In the genomic region with DNA sequence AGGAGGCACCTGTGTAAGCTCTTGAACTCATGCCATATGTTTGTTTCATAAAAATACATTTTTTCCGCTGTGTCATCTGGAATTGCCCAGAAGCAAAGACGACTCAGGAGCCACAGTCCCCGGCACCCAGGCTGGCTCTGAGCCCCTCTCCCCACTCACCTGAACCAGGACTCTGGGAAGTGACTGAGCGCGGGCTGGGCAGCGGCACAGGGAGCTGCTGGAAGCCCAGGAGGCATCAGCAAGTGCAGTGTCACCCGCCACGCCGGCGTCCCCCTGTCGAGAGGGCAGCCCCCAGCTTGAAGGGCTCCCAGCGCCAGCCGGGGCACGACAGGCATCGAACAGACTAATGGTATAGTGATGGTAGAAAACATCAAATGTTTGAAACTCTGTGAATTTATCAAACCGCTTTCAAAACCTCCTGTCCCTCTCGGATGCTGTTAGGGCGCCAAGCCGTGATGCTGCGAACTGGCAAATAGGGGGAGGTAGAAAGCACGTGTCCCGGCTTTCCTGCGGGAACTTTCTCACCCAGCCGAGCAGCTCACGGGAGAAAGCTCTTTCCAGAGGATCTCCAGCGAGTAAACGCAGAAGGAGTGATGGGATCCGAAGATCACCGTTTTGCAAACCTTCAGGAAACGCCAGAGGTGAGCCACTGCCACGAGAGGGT, we compare ENCODE assay signal across 25 cellular contexts. TPM values are rescaled to one million over a fixed set of nuclear protein-coding genes. Genes with fewer than 3 reads are reported as not detected.
DNase-seq lines count a peak whose midpoint lies in the region; ATAC-seq and TF ChIP-seq lines count a peak whose summit lies in the region.
"Had no signal": no experiment of that assay in that cellular context is flagged by ENCODE, and none has a peak within 500 bp of the region (broad histone marks: within the 10 kb centered on the region; RNA-seq: fewer than 3 reads in every experiment).

No MANE protein-coding gene starts in this region.

- H3F3A ChIP-seq in PC-3 (ENCODE audit: low read length, unreplicated experiment): no peaks in the 10 kb centered on the region

- intact Hi-C loops in PC-3 (cut with micrococcal nuclease) (no loop called here), esophagus muscularis mucosa (cut with DNase I) (no loop called here)

- no peak for TF ChIP-seq POLR2A in esophagus muscularis mucosa (IDR thresholded peaks at IDR 0.05; ENCODE audit: low read depth)

- no peak for TF ChIP-seq EP300 in esophagus muscularis mucosa (IDR thresholded peaks at IDR 0.05)

- DNase-seq in ELF-1 (ENCODE audit: low read depth, low spot score) (peak; percentile 41), PC-3 (peak; percentile 45), esophagus muscularis mucosa (ENCODE audit: extremely low spot score) (no peak), retina (peak; percentile 31), NOMO-1 (lab: John Stamatoyannopoulos, UW; ENCODE audit: unreplicated experiment in 2 of 2) (no peak), NCI-H1436 (lab: John Stamatoyannopoulos, UW) (no peak)
- no peak for DNase-seq in stimulated activated CD4-positive, alpha-beta T cell treated with anti-CD3 and anti-CD28 coated beads, Interleukin-1b, Interleukin-23, amount 100 ng/mL, for 48 hours
- DNase-seq: activated B cell treated with CpG ODN at 0.5 μM for 24 hours; activated CD8-positive, alpha-beta T cell treated with anti-CD3 and anti-CD28 coated beads for 36 hours; activated gamma-delta T cell; activated T-cell treated with anti-CD3 and anti-CD28 coated beads for 4 hours; left ventricle myocardium inferior; NCI-H1092; NCI-H2029; nephron progenitor cell; NK-92 treated with Interleukin-12 subunit alpha and Interleukin-12 subunit beta, amount 100 ng/mL, for 24 hours; stimulated activated CD4-positive, alpha-beta T cell treated with anti-CD3 and anti-CD28 coated beads, Interleukin-2, amount 100 ng/mL, for 48 hours; stimulated activated naive B cell treated with anti-CD40 and anti-IgM and Interleukin-4, amounts not matched to agents 10 μg/mL and 1 μg/mL and 100 μg/mL, for 72 hours; thyroid gland had no signal

- CTCF ChIA-PET in PC-3 (lab: Charles Lee): no interaction called here

- no peaks in the 10 kb centered on the region for H3K9me2 ChIP-seq in PC-3 (replicated peaks; ENCODE audit: low read length)

- H3K4me1 ChIP-seq in PC-3 (ENCODE audit: insufficient read depth, low read length) (peaks cover 9% of the 10 kb centered on the region), esophagus muscularis mucosa (peaks cover 35 to 52% (median 49%) of the 10 kb centered on the region in 4 donors)

- no peak overlapping the region for H3K27ac ChIP-seq in PC-3 (ENCODE audit: low read length)
- peak overlapping the region in 3 of 4 donors; percentile 67 to 76 (median 71) for H3K27ac ChIP-seq in esophagus muscularis mucosa (replicated peaks in 1 of 4)
- H3K27ac ChIP-seq: cardiac muscle cell, SK-N-MC had no signal

- H3K79me2 ChIP-seq in PC-3 (ENCODE audit: low read length): no peaks in the 10 kb centered on the region

- H3K9ac ChIP-seq in PC-3 (ENCODE audit: low read length): no peak overlapping the region

- peak; percentile 72 for ATAC-seq in PC-3
- ATAC-seq in HG02884 (IDR thresholded peaks at IDR 0.05; ENCODE audit: unreplicated experiment): no peak
- ATAC-seq: activated CD8-positive, alpha-beta T cell treated with anti-CD3 and anti-CD28 coated beads for 36 hours; GM12878; stimulated activated naive B cell treated with anti-CD40 and anti-IgM and Interleukin-4, amounts not matched to agents 10 μg/mL and 1 μg/mL and 100 μg/mL, for 72 hours had no signal

- H3K4me3 ChIP-seq in PC-3 (ENCODE audit: low read length) (peak overlapping the region; percentile 28; the same call in 1 of the 2 replicates), esophagus muscularis mucosa (no peak overlapping the region)
- H3K4me3 ChIP-seq: adrenal gland, cardiac muscle cell, GM12878, left ventricle myocardium inferior, SK-N-MC, skin epidermis, thyroid gland had no signal

- H3K9me3 ChIP-seq in PC-3 (ENCODE audit: low read length): no peaks in the 10 kb centered on the region
- no peaks in the 10 kb centered on the region for H3K9me3 ChIP-seq in esophagus muscularis mucosa
- H3K9me3 ChIP-seq: adrenal gland, thyroid gland had no signal

- TF ChIP-seq CTCF in PC-3 (conservative IDR thresholded peaks at IDR 0.05; ENCODE audit: low read depth, low read length): peak; percentile 20; the same call in 1 of the 2 replicates
- TF ChIP-seq CTCF in esophagus muscularis mucosa (IDR thresholded peaks at IDR 0.05): no peak

- H2AFZ ChIP-seq in PC-3 (ENCODE audit: low read length): peak overlapping the region; percentile 58

- WGBS in esophagus muscularis mucosa: 74% methylated on average over 22 of the region's 31 CpGs

- H3K27me3 ChIP-seq in PC-3 (ENCODE audit: low read length) (no peaks in the 10 kb centered on the region), esophagus muscularis mucosa (no peaks in the 10 kb centered on the region)
- H3K27me3 ChIP-seq: adrenal gland, cardiac muscle cell, thyroid gland had no signal

- peak overlapping the region; percentile 63 for H3K4me2 ChIP-seq in PC-3 (ENCODE audit: low read length)

- POLR2A ChIA-PET in PC-3 (lab: Charles Lee; ENCODE audit: unreplicated experiment): no interaction called here

- no peaks in the 10 kb centered on the region for H4K20me1 ChIP-seq in PC-3 (ENCODE audit: low read length)

- H3K36me3 ChIP-seq in PC-3 (ENCODE audit: low read depth, low read length) (no peaks in the 10 kb centered on the region), esophagus muscularis mucosa (no peaks in the 10 kb centered on the region)
- H3K36me3 ChIP-seq: adrenal gland, cardiac muscle cell, left ventricle myocardium inferior, thyroid gland had no signal

- BruUV-seq in PC-3 (replicated peaks; lab: Mats Ljungman, UMichigan): no TSS peak

RNA-seq across cellular contexts. Expression of a gene that starts 57.8 kb away (rescaled TPM):
- total RNA-seq in PC-3 (2014; rRNA removed) (77.0 and 85.5 TPM in 2 replicates), esophagus muscularis mucosa (100 to 1,000 TPM in 3 of 4 donors, 10 to 100 TPM in 1; 97.7 to 173 (median 110) TPM)

RNA-seq across cellular contexts. Expression of a gene that starts 59.5 kb away (rescaled TPM):
- total RNA-seq in PC-3 (2014; rRNA removed): 19.6 and 28.2 TPM in 2 replicates
- 10 to 100 TPM; 15.8 to 21.6 (median 18.7) TPM for total RNA-seq in esophagus muscularis mucosa

Comparison
In these comparisons a context has a peak if more than half of its experiments do, and no peak if none do; other contexts are left out.
1. DNase-seq: peak in ELF-1 (single experiment), PC-3 (single experiment) and retina (single experiment); none in esophagus muscularis mucosa (single experiment), NOMO-1 (0 of 2), NCI-H1436 (single experiment) and stimulated activated CD4-positive, alpha-beta T cell treated with anti-CD3 and anti-CD28 coated beads, Interleukin-1b, Interleukin-23, amount 100 ng/mL, for 48 hours (single experiment).